8 cellular contexts compared by ENCODE assay signal in genomic region chrX:155148724-155149537, GRCh38.
DNase-seq lines count a peak whose midpoint lies in the region; ATAC-seq and TF ChIP-seq lines count a peak whose summit lies in the region.

No MANE protein-coding gene starts in this region.

- no peak overlapping the region for H3K9ac ChIP-seq in colonic mucosa (ENCODE audit: low read depth in 2 of 2, low read length in 2 of 2)
- no peak overlapping the region for H3K9ac ChIP-seq in neural progenitor cell

- ATAC-seq in HG02970 (IDR thresholded peaks at IDR 0.05; ENCODE audit: low FRiP score, unreplicated experiment): no peak
- ATAC-seq in HG02981 (IDR thresholded peaks at IDR 0.05; ENCODE audit: unreplicated experiment): no peak
- ATAC-seq in GM21381 (IDR thresholded peaks at IDR 0.05; ENCODE audit: unreplicated experiment): no peak

- H3K79me2 ChIP-seq in neural progenitor cell (ENCODE audit: low read depth): no peaks in the 10 kb centered on the region

- no peak overlapping the region for H3K4me2 ChIP-seq in neural progenitor cell

- H3K27ac ChIP-seq in colonic mucosa (no peak overlapping the region), neural progenitor cell (no peak overlapping the region)

- H3K36me3 Mint-ChIP-seq in neural progenitor cell: no peaks in the 10 kb centered on the region

- TF ChIP-seq CTCF in AG09319 (IDR thresholded peaks at IDR 0.05; ENCODE audit: low read depth, low read length) (peak; percentile 55), GM12874 (IDR thresholded peaks at IDR 0.05; ENCODE audit: insufficient read depth, low read depth, low read length) (peak; percentile 41), colonic mucosa (IDR thresholded peaks at IDR 0.05) (no peak), neural progenitor cell (IDR thresholded peaks at IDR 0.05) (peak; percentile 60)

- intact Hi-C loops in colonic mucosa (cut with DNase I): no loop called here

- H3K9me3 Mint-ChIP-seq in neural progenitor cell: peaks cover 11% of the 10 kb centered on the region

- H3K4me3 Mint-ChIP-seq in neural progenitor cell: no peak overlapping the region

- H3K36me3 ChIP-seq in colonic mucosa: no peaks in the 10 kb centered on the region
- H3K36me3 ChIP-seq in neural progenitor cell: no peaks in the 10 kb centered on the region

- no peaks in the 10 kb centered on the region for H3F3A ChIP-seq in neural progenitor cell (ENCODE audit: low read depth)

- no peaks in the 10 kb centered on the region for H3K4me1 ChIP-seq in colonic mucosa
- H3K4me1 ChIP-seq in neural progenitor cell: no peaks in the 10 kb centered on the region

- H3K27ac Mint-ChIP-seq in neural progenitor cell: no peak overlapping the region

- DNase-seq in AG09319 (ENCODE audit: extremely low read depth, low read depth) (no peak), RPMI7951 (ENCODE audit: low read depth) (peak; percentile 8), colonic mucosa (peak; percentile 48), neural progenitor cell (ENCODE audit: low spot score) (peak; percentile 45)

- no peaks in the 10 kb centered on the region for H3K27me3 ChIP-seq in colonic mucosa
- H3K27me3 ChIP-seq in neural progenitor cell: no peaks in the 10 kb centered on the region

- H3K4me3 ChIP-seq in colonic mucosa (no peak overlapping the region), neural progenitor cell (no peak overlapping the region)

- no peaks in the 10 kb centered on the region for H4K20me1 ChIP-seq in neural progenitor cell (ENCODE audit: low read depth)

- no peaks in the 10 kb centered on the region for H3K4me1 Mint-ChIP-seq in neural progenitor cell

- H3K27me3 Mint-ChIP-seq in neural progenitor cell (ENCODE audit: insufficient read depth, low read depth): no peaks in the 10 kb centered on the region

- H3K9me3 ChIP-seq in colonic mucosa (no peaks in the 10 kb centered on the region), neural progenitor cell (ENCODE audit: low read depth) (peaks cover 8% of the 10 kb centered on the region)

- no peak overlapping the region for H2AFZ ChIP-seq in neural progenitor cell (replicated peaks)
